ENCODE assay signal across 1 cellular context in the genomic region with DNA sequence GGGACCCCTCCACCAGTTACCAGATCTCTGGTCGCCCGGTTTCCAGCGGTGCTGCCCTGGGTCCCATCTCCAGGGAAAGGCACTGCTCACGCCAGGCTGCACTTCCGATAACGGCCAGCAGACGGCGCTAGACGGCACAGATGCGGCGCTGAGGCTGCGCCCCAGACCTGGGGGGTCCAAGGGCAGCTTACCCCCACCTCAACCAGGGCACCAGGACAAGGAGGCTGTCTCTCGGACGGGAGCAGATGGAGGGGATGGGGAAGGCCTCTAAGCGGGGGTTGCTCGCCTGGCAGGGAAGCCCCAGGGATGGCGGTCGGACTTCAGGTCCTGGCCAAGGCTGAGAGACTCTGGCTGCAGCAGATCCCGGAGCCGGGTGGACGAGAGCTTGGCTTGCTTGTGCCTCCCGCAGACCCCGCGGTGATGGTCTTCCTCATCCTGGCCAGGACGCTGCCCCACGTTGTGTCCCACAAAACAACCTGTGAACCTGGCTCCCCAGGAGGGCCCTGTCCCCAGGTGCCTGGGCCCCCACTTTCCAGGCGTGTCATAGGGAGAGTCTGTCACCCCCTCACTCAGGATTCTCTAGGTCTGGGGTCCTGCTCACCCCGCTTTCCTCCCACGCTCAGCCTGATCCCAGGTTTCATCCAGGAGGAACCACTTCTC.
TF ChIP-seq lines count a peak whose summit lies in the region.

No MANE protein-coding gene starts in this region.

TF ChIP-seq in K562, 482 proteins besides CTCF, POLR2A, EP300 and RAD21 (continued from another document):
- TF ChIP-seq SMC3 (conservative IDR thresholded peaks at IDR 0.05; ENCODE audit: insufficient read depth, low read depth, low read length), result 0 out of 2 replicates have a peak, but pooled peaks have one; percentile 21
- TF ChIP-seq, protein P1, sequence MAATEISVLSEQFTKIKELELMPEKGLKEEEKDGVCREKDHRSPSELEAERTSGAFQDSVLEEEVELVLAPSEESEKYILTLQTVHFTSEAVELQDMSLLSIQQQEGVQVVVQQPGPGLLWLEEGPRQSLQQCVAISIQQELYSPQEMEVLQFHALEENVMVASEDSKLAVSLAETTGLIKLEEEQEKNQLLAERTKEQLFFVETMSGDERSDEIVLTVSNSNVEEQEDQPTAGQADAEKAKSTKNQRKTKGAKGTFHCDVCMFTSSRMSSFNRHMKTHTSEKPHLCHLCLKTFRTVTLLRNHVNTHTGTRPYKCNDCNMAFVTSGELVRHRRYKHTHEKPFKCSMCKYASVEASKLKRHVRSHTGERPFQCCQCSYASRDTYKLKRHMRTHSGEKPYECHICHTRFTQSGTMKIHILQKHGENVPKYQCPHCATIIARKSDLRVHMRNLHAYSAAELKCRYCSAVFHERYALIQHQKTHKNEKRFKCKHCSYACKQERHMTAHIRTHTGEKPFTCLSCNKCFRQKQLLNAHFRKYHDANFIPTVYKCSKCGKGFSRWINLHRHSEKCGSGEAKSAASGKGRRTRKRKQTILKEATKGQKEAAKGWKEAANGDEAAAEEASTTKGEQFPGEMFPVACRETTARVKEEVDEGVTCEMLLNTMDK (IDR thresholded peaks at IDR 0.05; ENCODE audit: borderline replicate concordance, insufficient read depth, low read depth, low read length, poor library complexity, severe bottlenecking), result peak; percentile 50
